ENCODE assay signal across 23 cellular contexts in genomic region chr7:77747178-77747577, GRCh38. TPM values are rescaled to one million over a fixed set of nuclear protein-coding genes. Genes with fewer than 3 reads are reported as not detected.
A peak's percentile ranks its signal among the peaks of the same experiment; 100 is the strongest.
DNase-seq lines count a peak whose midpoint lies in the region; ATAC-seq and TF ChIP-seq lines count a peak whose summit lies in the region.
"Had no signal": no experiment of that assay in that cellular context is flagged by ENCODE, and none has a peak within 500 bp of the region (broad histone marks: within the 10 kb centered on the region; RNA-seq: fewer than 3 reads in every experiment).

No MANE protein-coding gene starts in this region.

- H3K9me3 ChIP-seq in left lung: no peaks in the 10 kb centered on the region
- H3K9me3 ChIP-seq: Caco-2 had no signal

- no peak overlapping the region for H3K4me3 Mint-ChIP-seq in activated CD4-positive, alpha-beta T cell treated with anti-CD3 and anti-CD28 coated beads, Interleukin-2, amount 10 ng/mL, durations not matched to agents 24 days and 14 days
- H3K4me3 Mint-ChIP-seq in activated CD4-positive, alpha-beta T cell treated with anti-CD3 and anti-CD28 coated beads, Interleukin-2, amount 10 ng/mL, durations not matched to agents 7 days and 5 days: no peak overlapping the region
- no peak overlapping the region for H3K4me3 Mint-ChIP-seq in stimulated activated memory B cell treated with anti-CD40 and anti-IgM and Interleukin-4, amounts not matched to agents 10 μg/mL and 1 μg/mL and 100 μg/mL, for 72 hours

- no peak overlapping the region for H3K27ac Mint-ChIP-seq in activated CD4-positive, alpha-beta T cell treated with anti-CD3 and anti-CD28 coated beads, Interleukin-2, amount 10 ng/mL, durations not matched to agents 24 days and 14 days
- no peak overlapping the region for H3K27ac Mint-ChIP-seq in activated CD4-positive, alpha-beta T cell treated with anti-CD3 and anti-CD28 coated beads, Interleukin-2, amount 10 ng/mL, durations not matched to agents 7 days and 5 days
- peak overlapping the region; percentile 27 for H3K27ac Mint-ChIP-seq in stimulated activated memory B cell treated with anti-CD40 and anti-IgM and Interleukin-4, amounts not matched to agents 10 μg/mL and 1 μg/mL and 100 μg/mL, for 72 hours

- H3K27me3 ChIP-seq in left lung: no peaks in the 10 kb centered on the region

- H3K36me3 ChIP-seq in left lung: peaks cover 0 to 10% of the 10 kb centered on the region in 2 donors

- TF ChIP-seq CTCF in VCaP (conservative IDR thresholded peaks at IDR 0.05) (no peak), left lung (IDR thresholded peaks at IDR 0.05) (no peak)

- ATAC-seq in left lung: peak; percentile 13
- ATAC-seq in stimulated activated memory B cell treated with anti-CD40 and anti-IgM and Interleukin-4, amounts not matched to agents 10 μg/mL and 1 μg/mL and 100 μg/mL, for 72 hours: no peak
- no peak for ATAC-seq in HG03045 (IDR thresholded peaks at IDR 0.05; ENCODE audit: unreplicated experiment)
- ATAC-seq in GM21515 (IDR thresholded peaks at IDR 0.05; ENCODE audit: unreplicated experiment): no peak

- H3K9me3 Mint-ChIP-seq in activated CD4-positive, alpha-beta T cell treated with anti-CD3 and anti-CD28 coated beads, Interleukin-2, amount 10 ng/mL, durations not matched to agents 24 days and 14 days: no peaks in the 10 kb centered on the region
- H3K9me3 Mint-ChIP-seq in activated CD4-positive, alpha-beta T cell treated with anti-CD3 and anti-CD28 coated beads, Interleukin-2, amount 10 ng/mL, durations not matched to agents 7 days and 5 days: no peaks in the 10 kb centered on the region
- H3K9me3 Mint-ChIP-seq in stimulated activated memory B cell treated with anti-CD40 and anti-IgM and Interleukin-4, amounts not matched to agents 10 μg/mL and 1 μg/mL and 100 μg/mL, for 72 hours: no peaks in the 10 kb centered on the region

- no peaks in the 10 kb centered on the region for H3K27me3 Mint-ChIP-seq in activated CD4-positive, alpha-beta T cell treated with anti-CD3 and anti-CD28 coated beads, Interleukin-2, amount 10 ng/mL, durations not matched to agents 24 days and 14 days
- no peaks in the 10 kb centered on the region for H3K27me3 Mint-ChIP-seq in activated CD4-positive, alpha-beta T cell treated with anti-CD3 and anti-CD28 coated beads, Interleukin-2, amount 10 ng/mL, durations not matched to agents 7 days and 5 days
- no peaks in the 10 kb centered on the region for H3K27me3 Mint-ChIP-seq in stimulated activated memory B cell treated with anti-CD40 and anti-IgM and Interleukin-4, amounts not matched to agents 10 μg/mL and 1 μg/mL and 100 μg/mL, for 72 hours

- POLR2A ChIA-PET in activated CD4-positive, alpha-beta T cell treated with anti-CD3 and anti-CD28 coated beads, Interleukin-2, amount 10 ng/mL, durations not matched to agents 7 days and 5 days (lab: Charles Lee): no interaction called here

- peaks cover 3% of the 10 kb centered on the region for H3K4me1 Mint-ChIP-seq in activated CD4-positive, alpha-beta T cell treated with anti-CD3 and anti-CD28 coated beads, Interleukin-2, amount 10 ng/mL, durations not matched to agents 24 days and 14 days
- H3K4me1 Mint-ChIP-seq in activated CD4-positive, alpha-beta T cell treated with anti-CD3 and anti-CD28 coated beads, Interleukin-2, amount 10 ng/mL, durations not matched to agents 7 days and 5 days: peaks cover 13% of the 10 kb centered on the region
- H3K4me1 Mint-ChIP-seq in stimulated activated memory B cell treated with anti-CD40 and anti-IgM and Interleukin-4, amounts not matched to agents 10 μg/mL and 1 μg/mL and 100 μg/mL, for 72 hours: peaks cover 32% of the 10 kb centered on the region

- H3K4me3 ChIP-seq in left lung: no peak overlapping the region

- peaks cover 9 to 18% of the 10 kb centered on the region in 2 donors for H3K4me1 ChIP-seq in left lung

- H3K36me3 Mint-ChIP-seq in activated CD4-positive, alpha-beta T cell treated with anti-CD3 and anti-CD28 coated beads, Interleukin-2, amount 10 ng/mL, durations not matched to agents 24 days and 14 days (ENCODE audit: low read depth): peaks cover 29% of the 10 kb centered on the region
- H3K36me3 Mint-ChIP-seq in activated CD4-positive, alpha-beta T cell treated with anti-CD3 and anti-CD28 coated beads, Interleukin-2, amount 10 ng/mL, durations not matched to agents 7 days and 5 days (ENCODE audit: low read depth): peaks cover 36% of the 10 kb centered on the region
- H3K36me3 Mint-ChIP-seq in stimulated activated memory B cell treated with anti-CD40 and anti-IgM and Interleukin-4, amounts not matched to agents 10 μg/mL and 1 μg/mL and 100 μg/mL, for 72 hours: peaks cover 29% of the 10 kb centered on the region

- CTCF ChIA-PET in activated CD4-positive, alpha-beta T cell treated with anti-CD3 and anti-CD28 coated beads, Interleukin-2, amount 10 ng/mL, durations not matched to agents 7 days and 5 days (lab: Charles Lee): interaction anchor here (1.4 kb wide), 1 partner anchor 37 kb away, joined by 3 read pairs; no protein-coding TSS in a partner anchor

- intact Hi-C loops in activated CD4-positive, alpha-beta T cell treated with anti-CD3 and anti-CD28 coated beads, Interleukin-2, amount 10 ng/mL, durations not matched to agents 24 days and 14 days (cut with micrococcal nuclease): no loop called here
- intact Hi-C loops in left lung (cut with DNase I): no loop called here

- H3K27ac ChIP-seq in VCaP (peak overlapping the region; percentile 11; the same call in 1 of the 2 replicates), left lung (no peak overlapping the region)

- peak; percentile 41 for DNase-seq in activated CD4-positive, alpha-beta T cell treated with anti-CD3 and anti-CD28 coated beads, Interleukin-2, amount 10 ng/mL, durations not matched to agents 24 days and 14 days
- DNase-seq in activated CD4-positive, alpha-beta T cell treated with anti-CD3 and anti-CD28 coated beads, Interleukin-2, amount 10 ng/mL, durations not matched to agents 7 days and 5 days: no peak
- DNase-seq in left lung (no peak), mesenteric fat pad (ENCODE audit: low spot score) (no peak)
- DNase-seq: C1 segment of cervical spinal cord; Caco-2; DMS153; H7; KBM-7; MV-4-11; NCI-H1436; NCI-H2029; NCI-H2171; NCI-H446; NCI-H69; NK-92 treated with Interleukin-12 subunit alpha and Interleukin-12 subunit beta, amount 100 ng/mL, for 24 hours; OCI-M1; RPMI8226; SIG-M5 had no signal

RNA-seq across cellular contexts. Expression of gene RSBN1L, which starts 50.9 kb away (rescaled TPM):
- total RNA-seq in activated CD4-positive, alpha-beta T cell treated with anti-CD3 and anti-CD28 coated beads, Interleukin-2, amount 10 ng/mL, durations not matched to agents 24 days and 14 days: 26.3 and 31.3 TPM in 2 replicates
- 10 to 100 TPM; 30.2 to 32.6 TPM for total RNA-seq in activated CD4-positive, alpha-beta T cell treated with anti-CD3 and anti-CD28 coated beads, Interleukin-2, amount 10 ng/mL, durations not matched to agents 7 days and 5 days
- 10 to 100 TPM; 16.7 to 20.2 TPM for total RNA-seq in left lung
- total RNA-seq in mesenteric fat pad: 8.9 TPM

RNA-seq across cellular contexts. Expression of gene TMEM60, which starts 51.1 kb away (rescaled TPM):
- 9.7 and 10.3 TPM in 2 replicates for total RNA-seq in activated CD4-positive, alpha-beta T cell treated with anti-CD3 and anti-CD28 coated beads, Interleukin-2, amount 10 ng/mL, durations not matched to agents 24 days and 14 days
- total RNA-seq in activated CD4-positive, alpha-beta T cell treated with anti-CD3 and anti-CD28 coated beads, Interleukin-2, amount 10 ng/mL, durations not matched to agents 7 days and 5 days: 10 to 100 TPM; 15.2 to 15.9 TPM
- total RNA-seq in left lung (10 to 100 TPM; 21.1 to 22.1 TPM), mesenteric fat pad (13.4 TPM)

RNA-seq across cellular contexts. Expression of gene PHTF2, which starts 51.4 kb away (rescaled TPM):
- 31.5 and 32.1 TPM in 2 replicates for total RNA-seq in activated CD4-positive, alpha-beta T cell treated with anti-CD3 and anti-CD28 coated beads, Interleukin-2, amount 10 ng/mL, durations not matched to agents 24 days and 14 days
- 10 to 100 TPM; 33.6 to 39.5 TPM for total RNA-seq in activated CD4-positive, alpha-beta T cell treated with anti-CD3 and anti-CD28 coated beads, Interleukin-2, amount 10 ng/mL, durations not matched to agents 7 days and 5 days
- total RNA-seq in left lung: 10 to 100 TPM; 16.2 to 20.0 TPM
- total RNA-seq in mesenteric fat pad: 14.5 TPM
